7 cellular contexts compared by ENCODE assay signal in genomic region chr2:27381577-27382181, GRCh38. TPM values are rescaled to one million over a fixed set of nuclear protein-coding genes. Genes with fewer than 3 reads are reported as not detected.
DNase-seq lines count a peak whose midpoint lies in the region; ATAC-seq and TF ChIP-seq lines count a peak whose summit lies in the region.
"Had no signal": no experiment of that assay in that cellular context is flagged by ENCODE, and none has a peak within 500 bp of the region (broad histone marks: within the 10 kb centered on the region; RNA-seq: fewer than 3 reads in every experiment).

No MANE protein-coding gene starts in this region.

- no peaks in the 10 kb centered on the region for H3K9me3 Mint-ChIP-seq in Calu3 (ENCODE audit: low read depth, unreplicated experiment)
- no peaks in the 10 kb centered on the region for H3K9me3 Mint-ChIP-seq in activated CD8-positive, alpha-beta T cell treated with anti-CD3 and anti-CD28 coated beads for 36 hours
- H3K9me3 Mint-ChIP-seq in naive thymus-derived CD4-positive, alpha-beta T cell, result no peaks in the 10 kb centered on the region

- no peaks in the 10 kb centered on the region for H3K27me3 Mint-ChIP-seq in Calu3 (ENCODE audit: unreplicated experiment)
- no peaks in the 10 kb centered on the region for H3K27me3 Mint-ChIP-seq in activated CD8-positive, alpha-beta T cell treated with anti-CD3 and anti-CD28 coated beads for 36 hours
- no peaks in the 10 kb centered on the region for H3K27me3 Mint-ChIP-seq in naive thymus-derived CD4-positive, alpha-beta T cell

- H3K27ac ChIP-seq in naive thymus-derived CD4-positive, alpha-beta T cell (ENCODE audit: low read depth, low read length), result peak overlapping the region; percentile 85

- CTCF ChIA-PET in Calu3 (lab: Charles Lee), result interaction anchor here (0.5 kb wide), 1 partner anchor 1039 kb away, joined by 4 read pairs; no protein-coding TSS in a partner anchor
- CTCF ChIA-PET in activated CD8-positive, alpha-beta T cell treated with anti-CD3 and anti-CD28 coated beads for 36 hours (lab: Charles Lee), result interaction anchor here (1.0 to 1.7 kb wide), 2 partner anchors 49 to 80 kb away, joined by 4 to 6 read pairs; no protein-coding TSS in a partner anchor
- CTCF ChIA-PET in naive thymus-derived CD4-positive, alpha-beta T cell (lab: Charles Lee), result no interaction called here

- H3K36me3 Mint-ChIP-seq in Calu3 (ENCODE audit: insufficient read depth, unreplicated experiment), result peaks cover 68% of the 10 kb centered on the region
- H3K36me3 Mint-ChIP-seq in activated CD8-positive, alpha-beta T cell treated with anti-CD3 and anti-CD28 coated beads for 36 hours (ENCODE audit: low read depth), result peaks cover 68% of the 10 kb centered on the region
- peaks cover 10 to 38% (median 26%) of the 10 kb centered on the region in 5 donors for H3K36me3 Mint-ChIP-seq in naive thymus-derived CD4-positive, alpha-beta T cell

- BruUV-seq in Calu3 (replicated peaks; lab: Mats Ljungman, UMichigan), result TSS peak; percentile 79

- intact Hi-C loops in Calu3 (cut with micrococcal nuclease; ENCODE audit: unreplicated experiment), result no loop called here
- intact Hi-C loops in activated CD8-positive, alpha-beta T cell treated with anti-CD3 and anti-CD28 coated beads for 36 hours (cut with micrococcal nuclease), result no loop called here
- intact Hi-C loops in naive thymus-derived CD4-positive, alpha-beta T cell (cut with micrococcal nuclease), result loop anchor here (2.0 kb wide), 1 partner anchor 47 kb away; the partner anchor contains the start of gene NRBP1 (in 2 of the 2)

- H3K9me3 ChIP-seq in naive thymus-derived CD4-positive, alpha-beta T cell (ENCODE audit: control insufficient read depth in 2 of 3, low read length in 3 of 3), result no peaks in the 10 kb centered on the region
- H3K9me3 ChIP-seq: SJSA1 had no signal

- H3K27me3 ChIP-seq in naive thymus-derived CD4-positive, alpha-beta T cell (ENCODE audit: control insufficient read depth in 2 of 2, insufficient read depth in 2 of 2, low read length in 2 of 2), result no peaks in the 10 kb centered on the region
- H3K27me3 ChIP-seq: SJSA1 had no signal

- POLR2A ChIA-PET in activated CD8-positive, alpha-beta T cell treated with anti-CD3 and anti-CD28 coated beads for 36 hours (lab: Charles Lee), result interaction anchor here (0.8 to 4.8 kb wide), 5 partner anchors 12 to 49 kb away, joined by 3 to 59 read pairs (median 29); partner anchors contain the start of genes EIF2B4, GTF3C2, NRBP1 and PPM1G
- POLR2A ChIA-PET in naive thymus-derived CD4-positive, alpha-beta T cell (lab: Charles Lee), result interaction anchor here (1.7 to 4.4 kb wide), 3 partner anchors 11 to 28 kb away, joined by 5 to 67 read pairs (median 20); partner anchors contain the start of genes EIF2B4, PPM1G and SNX17

- H3K4me3 ChIP-seq in naive thymus-derived CD4-positive, alpha-beta T cell (ENCODE audit: low read length), result no peak overlapping the region

- H3K4me1 ChIP-seq in naive thymus-derived CD4-positive, alpha-beta T cell (ENCODE audit: control insufficient read depth in 2 of 2, insufficient read depth in 2 of 2, low read length in 2 of 2), result peaks cover 9 to 10% of the 10 kb centered on the region in 2 donors

- peaks cover 0 to 66% (median 10%) of the 10 kb centered on the region in 3 experiments for H3K36me3 ChIP-seq in naive thymus-derived CD4-positive, alpha-beta T cell (ENCODE audit: control insufficient read depth in 2 of 3, insufficient read depth in 3 of 3, low read length in 3 of 3)

- peak overlapping the region; percentile 93 for H3K27ac Mint-ChIP-seq in Calu3 (ENCODE audit: unreplicated experiment)
- peak overlapping the region; percentile 97 for H3K27ac Mint-ChIP-seq in activated CD8-positive, alpha-beta T cell treated with anti-CD3 and anti-CD28 coated beads for 36 hours
- H3K27ac Mint-ChIP-seq in naive thymus-derived CD4-positive, alpha-beta T cell, result peak overlapping the region; percentile 85 to 95 (median 93)

- no peak for TF ChIP-seq CTCF in Calu3 (IDR thresholded peaks at IDR 0.05; ENCODE audit: unreplicated experiment)
- no peak for TF ChIP-seq CTCF in activated CD8-positive, alpha-beta T cell treated with anti-CD3 and anti-CD28 coated beads for 36 hours (IDR thresholded peaks at IDR 0.05)

- DNase-seq in Calu3, result no peak
- no peak for DNase-seq in activated CD8-positive, alpha-beta T cell treated with anti-CD3 and anti-CD28 coated beads for 36 hours
- no peak for DNase-seq in naive thymus-derived CD4-positive, alpha-beta T cell
- no peak for DNase-seq in NCI-H69 (lab: John Stamatoyannopoulos, UW)
- no peak for DNase-seq in stimulated activated CD4-positive, alpha-beta T cell treated with anti-CD3 and anti-CD28 coated beads, Interleukin-15, amount 100 ng/mL, for 24 hours
- no peak for DNase-seq in activated effector memory CD4-positive, alpha-beta T cell treated with anti-CD3 and anti-CD28 coated beads, Interleukin-2, amount 50 U/mL, for 16 hours

- peaks cover 15% of the 10 kb centered on the region for H3K4me1 Mint-ChIP-seq in Calu3 (ENCODE audit: low read depth, unreplicated experiment)
- H3K4me1 Mint-ChIP-seq in activated CD8-positive, alpha-beta T cell treated with anti-CD3 and anti-CD28 coated beads for 36 hours (ENCODE audit: low read depth), result peaks cover 24% of the 10 kb centered on the region
- H3K4me1 Mint-ChIP-seq in naive thymus-derived CD4-positive, alpha-beta T cell, result peaks cover 18 to 33% (median 30%) of the 10 kb centered on the region in 7 donors

- peak overlapping the region; percentile 72 for H3K4me3 Mint-ChIP-seq in Calu3 (ENCODE audit: low read depth, unreplicated experiment)
- peak overlapping the region; percentile 81 for H3K4me3 Mint-ChIP-seq in activated CD8-positive, alpha-beta T cell treated with anti-CD3 and anti-CD28 coated beads for 36 hours
- H3K4me3 Mint-ChIP-seq in naive thymus-derived CD4-positive, alpha-beta T cell, result peak overlapping the region; percentile 59 to 94 (median 90)

- ATAC-seq in activated CD8-positive, alpha-beta T cell treated with anti-CD3 and anti-CD28 coated beads for 36 hours, result no peak
- no peak for ATAC-seq in naive thymus-derived CD4-positive, alpha-beta T cell

RNA-seq across cellular contexts. Expression of gene ZNF513, which starts 1.1 kb away (rescaled TPM):
- 10.6 and 13.1 TPM in 2 replicates for total RNA-seq in Calu3 (2022)
- total RNA-seq in activated CD8-positive, alpha-beta T cell treated with anti-CD3 and anti-CD28 coated beads for 36 hours, result 1 to 10 TPM; 6.8 to 7.2 TPM
- total RNA-seq in naive thymus-derived CD4-positive, alpha-beta T cell, result 10 to 100 TPM; 15.6 to 23.2 (median 19.2) TPM
- polyA plus RNA-seq in naive thymus-derived CD4-positive, alpha-beta T cell, result 1 to 10 TPM; 2.6 to 8.1 TPM

RNA-seq across cellular contexts. Expression of gene SNX17, which starts 11.3 kb away (rescaled TPM):
- total RNA-seq in Calu3 (2022), result 85.3 and 96.9 TPM in 2 replicates
- total RNA-seq in activated CD8-positive, alpha-beta T cell treated with anti-CD3 and anti-CD28 coated beads for 36 hours, result 10 to 100 TPM; 74.5 to 82.3 TPM
- 100 to 1,000 TPM in 3 of 5 experiments, 10 to 100 TPM in 2; 71.0 to 128 (median 111) TPM for total RNA-seq in naive thymus-derived CD4-positive, alpha-beta T cell
- 100 to 1,000 TPM; 187 to 209 TPM for polyA plus RNA-seq in naive thymus-derived CD4-positive, alpha-beta T cell

RNA-seq across cellular contexts. Expression of gene EIF2B4, which starts 11.5 kb away (rescaled TPM):
- 42.0 and 43.7 TPM in 2 replicates for total RNA-seq in Calu3 (2022)
- 10 to 100 TPM; 29.2 to 30.4 TPM for total RNA-seq in activated CD8-positive, alpha-beta T cell treated with anti-CD3 and anti-CD28 coated beads for 36 hours
- 10 to 100 TPM; 36.5 to 56.1 (median 44.1) TPM for total RNA-seq in naive thymus-derived CD4-positive, alpha-beta T cell
- 10 to 100 TPM; 23.8 to 42.2 TPM for polyA plus RNA-seq in naive thymus-derived CD4-positive, alpha-beta T cell

RNA-seq across cellular contexts. Expression of gene GTF3C2, which starts 25.1 kb away (rescaled TPM):
- total RNA-seq in Calu3 (2022), result 83.8 and 85.4 TPM in 2 replicates
- total RNA-seq in activated CD8-positive, alpha-beta T cell treated with anti-CD3 and anti-CD28 coated beads for 36 hours, result 10 to 100 TPM; 57.6 to 63.6 TPM
- total RNA-seq in naive thymus-derived CD4-positive, alpha-beta T cell, result 100 to 1,000 TPM in 1 of 5 experiments, 10 to 100 TPM in 4; 68.0 to 106 (median 78.3) TPM
- polyA plus RNA-seq in naive thymus-derived CD4-positive, alpha-beta T cell, result 10 to 100 TPM; 26.6 to 56.1 TPM

RNA-seq across cellular contexts. Expression of gene PPM1G, which starts 27.7 kb away (rescaled TPM):
- 118 and 121 TPM in 2 replicates for total RNA-seq in Calu3 (2022)
- total RNA-seq in activated CD8-positive, alpha-beta T cell treated with anti-CD3 and anti-CD28 coated beads for 36 hours, result 100 to 1,000 TPM; 138 to 142 TPM
- 100 to 1,000 TPM in 1 of 5 experiments, 10 to 100 TPM in 4; 39.5 to 101 (median 45.1) TPM for total RNA-seq in naive thymus-derived CD4-positive, alpha-beta T cell
- polyA plus RNA-seq in naive thymus-derived CD4-positive, alpha-beta T cell, result 100 to 1,000 TPM in 1 of 2 donors, 10 to 100 TPM in 1; 74.4 to 107 TPM

Comparison
In these comparisons a context has a peak if more than half of its experiments do, and no peak if none do; other contexts are left out.
1. intact Hi-C loops: an anchor here in naive thymus-derived CD4-positive, alpha-beta T cell (2.0 kb wide); none called in Calu3 and activated CD8-positive, alpha-beta T cell treated with anti-CD3 and anti-CD28 coated beads for 36 hours.